ENCODE assay signal across 11 cellular contexts in the genomic region with DNA sequence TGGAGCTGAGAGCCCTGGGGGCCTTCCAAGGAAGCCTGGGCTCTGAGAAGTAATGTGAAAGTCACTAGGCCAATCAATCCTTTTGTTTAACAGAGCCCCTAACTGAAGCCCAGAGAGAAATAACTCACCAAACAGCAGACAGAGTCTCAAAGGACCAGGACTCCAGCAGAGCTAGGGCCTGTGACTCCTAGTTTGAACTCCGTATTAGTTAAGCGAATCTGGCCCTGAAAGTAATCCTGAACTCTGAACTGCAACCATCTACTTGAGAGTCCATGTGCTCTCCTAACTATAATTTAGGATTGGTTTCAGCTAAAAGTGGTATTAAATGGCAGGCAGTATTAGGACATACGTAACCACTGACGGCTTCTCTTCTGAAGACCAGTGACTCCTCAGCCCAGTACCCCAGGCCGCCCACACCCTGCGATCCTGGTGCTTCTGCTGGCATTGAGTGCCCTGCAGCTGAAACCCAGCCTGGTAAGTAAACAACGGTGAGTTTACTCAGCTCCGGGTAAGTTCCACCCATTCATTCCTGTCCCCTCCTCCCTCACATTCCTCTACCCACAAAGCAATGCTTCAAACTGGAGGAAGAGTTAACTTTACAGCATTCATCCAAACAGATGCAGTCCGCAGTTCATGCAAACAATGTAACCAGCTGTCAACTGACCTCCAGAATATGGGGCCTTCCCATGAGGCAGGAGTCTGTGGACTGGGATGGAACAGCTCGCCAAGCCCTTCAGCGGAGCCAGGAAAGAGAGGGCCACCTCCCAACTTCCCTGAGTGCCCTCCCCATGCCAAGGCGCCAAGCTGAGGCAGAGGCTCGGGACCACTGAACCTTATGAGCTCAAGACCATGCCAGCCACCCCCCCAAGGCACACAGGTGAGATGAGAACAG. TPM values are rescaled to one million over a fixed set of nuclear protein-coding genes. Genes with fewer than 3 reads are reported as not detected.
DNase-seq lines count a peak whose midpoint lies in the region; ATAC-seq and TF ChIP-seq lines count a peak whose summit lies in the region.
"Had no signal": no experiment of that assay in that cellular context is flagged by ENCODE, and none has a peak within 500 bp of the region (broad histone marks: within the 10 kb centered on the region; RNA-seq: fewer than 3 reads in every experiment).

No MANE protein-coding gene starts in this region.

- no peaks in the 10 kb centered on the region for H3K9me3 ChIP-seq in right lobe of liver
- H3K9me3 ChIP-seq: neutrophil had no signal

- H3K4me3 ChIP-seq in astrocyte of the spinal cord (ENCODE audit: low read depth, low read length) (no peak overlapping the region), right lobe of liver (peak overlapping the region in 1 of 3 donors; percentile 36)

- peaks cover 0 to 33% (median 5%) of the 10 kb centered on the region in 4 donors for H3K4me1 ChIP-seq in right lobe of liver

- DNase-seq in SIG-M5 treated with dmso at 0.1 percent for 504 hours (lab: John Stamatoyannopoulos, UW; ENCODE audit: unreplicated experiment) (peak; percentile 75), SIG-M5 (lab: John Stamatoyannopoulos, UW) (no peak), astrocyte of the spinal cord (ENCODE audit: low read depth, low spot score) (peak; percentile 57), right lobe of liver (peak; percentile 74 to 84 (median 83)), HCEC 1CT (no peak), GM13977 (ENCODE audit: low spot score) (no peak), cortex of kidney (lab: John Stamatoyannopoulos, UW) (no peak)
- DNase-seq: KBM-7, T-helper 1 cell had no signal

- in situ Hi-C loops in astrocyte of the spinal cord (cut with HindIII; ENCODE audit: low sequenced_read_pairs) = no loop called here
- in situ Hi-C loops in GM13977 (cut with MboI; ENCODE audit: low pct_unique_long_range_greater_than_20kb, low sequenced_read_pairs, unreplicated experiment) = no loop called here

- 19% methylated on average over 7 of the region's 13 CpGs for WGBS in right lobe of liver (ENCODE audit: insufficient coverage, low coverage, low lambda C conversion rate, missing lambda C conversion rate)

- ATAC-seq in right lobe of liver (peak; percentile 97 to 98 (median 97)), HG03139 (IDR thresholded peaks at IDR 0.05; ENCODE audit: unreplicated experiment) (no peak)

- intact Hi-C loops in right lobe of liver (cut with DNase I) = no loop called here

- H3K27me3 ChIP-seq in right lobe of liver = no peaks in the 10 kb centered on the region

- peak; percentile 40 for TF ChIP-seq POLR2A in right lobe of liver (IDR thresholded peaks at IDR 0.05)

- H3K36me3 ChIP-seq in right lobe of liver = no peaks in the 10 kb centered on the region
- H3K36me3 ChIP-seq: neutrophil had no signal

- TF ChIP-seq CTCF in astrocyte of the spinal cord (IDR thresholded peaks at IDR 0.05; ENCODE audit: low read depth, low read length) (no peak), right lobe of liver (IDR thresholded peaks at IDR 0.05) (no peak), GM13977 (IDR thresholded peaks at IDR 0.05; ENCODE audit: extremely low read depth, insufficient read depth, missing control alignments) (no peak)

- peak overlapping the region; percentile 57 to 84 (median 79) for H3K27ac ChIP-seq in right lobe of liver
- H3K27ac ChIP-seq: neutrophil had no signal

RNA-seq across cellular contexts. Expression of gene MYO5C, which starts 7.3 kb away (rescaled TPM):
- total RNA-seq in right lobe of liver = 10 to 100 TPM in 1 of 6 experiments, 1 to 10 TPM in 5; 5.8 to 10.2 (median 7.1) TPM

Comparison
In these comparisons a context has a peak if more than half of its experiments do, and no peak if none do; other contexts are left out.
1. DNase-seq: peak in SIG-M5 treated with dmso at 0.1 percent for 504 hours (single experiment), astrocyte of the spinal cord (single experiment) and right lobe of liver (3 of 3); none in SIG-M5 (single experiment), HCEC 1CT (single experiment), GM13977 (single experiment) and cortex of kidney (single experiment).